Comparison of ENCODE assay signal across 1 cellular context in the genomic region with DNA sequence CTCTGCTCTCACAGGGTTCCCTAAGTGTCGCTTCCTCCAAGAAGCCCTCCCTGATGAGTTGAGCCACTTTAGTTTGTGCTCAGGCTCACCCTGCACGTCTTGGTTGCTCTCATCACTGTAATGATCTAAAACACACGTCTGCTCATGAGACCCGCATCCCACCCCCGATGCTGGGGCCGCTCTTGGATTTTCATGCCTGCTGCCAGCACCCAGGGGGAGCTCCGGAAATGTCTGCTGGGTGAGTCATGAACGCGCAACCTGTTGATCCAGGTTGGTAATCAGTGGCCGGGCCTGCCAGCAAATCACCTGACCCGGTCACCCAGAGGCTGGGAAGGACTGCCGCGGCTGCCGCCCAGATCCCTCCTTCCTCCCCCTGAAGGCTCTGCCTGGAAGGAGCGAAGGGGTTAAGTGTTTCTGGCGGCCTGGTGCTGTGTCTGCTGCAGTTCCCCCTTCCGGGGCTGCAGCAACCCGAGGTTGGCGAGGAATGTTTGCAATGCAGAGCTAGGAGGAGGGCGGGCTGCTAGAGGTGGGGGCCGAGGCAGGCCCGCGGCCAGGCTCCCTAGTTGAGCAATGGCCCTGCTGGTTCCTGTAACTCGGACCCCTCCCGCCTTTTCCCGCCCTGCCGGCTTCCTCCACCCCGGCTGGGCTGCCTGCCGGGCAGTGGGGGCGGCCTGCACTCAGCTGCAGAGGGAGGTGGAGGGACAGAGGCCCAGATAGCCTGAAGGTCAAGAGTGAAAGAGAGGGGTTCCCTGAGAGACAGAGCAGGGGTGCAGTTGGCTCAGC.
TF ChIP-seq lines count a peak whose summit lies in the region.

No MANE protein-coding gene starts in this region.

TF ChIP-seq in K562, 482 proteins besides CTCF, POLR2A, EP300 and RAD21 (continues in another document):
- 0 out of 2 replicates have a peak, but pooled peaks have one; percentile 53 for TF ChIP-seq AFF4 (CRISPR knock-in tag; IDR thresholded peaks at IDR 0.05)
- peak; percentile 99 for TF ChIP-seq ZFP36 (IDR thresholded peaks at IDR 0.05; ENCODE audit: low read depth, low read length, partially characterized antibody)
- TF ChIP-seq, protein P1, sequence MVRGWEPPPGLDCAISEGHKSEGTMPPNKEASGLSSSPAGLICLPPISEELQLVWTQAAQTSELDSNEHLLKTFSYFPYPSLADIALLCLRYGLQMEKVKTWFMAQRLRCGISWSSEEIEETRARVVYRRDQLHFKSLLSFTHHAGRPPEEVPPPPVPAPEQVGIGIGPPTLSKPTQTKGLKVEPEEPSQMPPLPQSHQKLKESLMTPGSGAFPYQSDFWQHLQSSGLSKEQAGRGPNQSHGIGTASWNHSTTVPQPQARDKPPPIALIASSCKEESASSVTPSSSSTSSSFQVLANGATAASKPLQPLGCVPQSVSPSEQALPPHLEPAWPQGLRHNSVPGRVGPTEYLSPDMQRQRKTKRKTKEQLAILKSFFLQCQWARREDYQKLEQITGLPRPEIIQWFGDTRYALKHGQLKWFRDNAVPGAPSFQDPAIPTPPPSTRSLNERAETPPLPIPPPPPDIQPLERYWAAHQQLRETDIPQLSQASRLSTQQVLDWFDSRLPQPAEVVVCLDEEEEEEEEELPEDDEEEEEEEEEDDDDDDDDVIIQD (CRISPR knock-in tag; IDR thresholded peaks at IDR 0.05), result no peak
- TF ChIP-seq UBTF (IDR thresholded peaks at IDR 0.05; ENCODE audit: borderline replicate concordance in 1 of 2, low read depth in 2 of 2, low read length in 2 of 2), result peak in 1 of 2 experiments; percentile 53; a peak in 1 of 4 replicates
- no peak for TF ChIP-seq HNRNPK (IDR thresholded peaks at IDR 0.05; ENCODE audit: low read depth, low read length, poor library complexity, severe bottlenecking)
- TF ChIP-seq ATF7 (IDR thresholded peaks at IDR 0.05), result 0 out of 2 replicates have a peak, but pooled peaks have one; percentile 34
- no peak for TF ChIP-seq BRCA1 (IDR thresholded peaks at IDR 0.05)
- no peak for TF ChIP-seq BRCA1 (CRISPR knock-in tag; IDR thresholded peaks at IDR 0.05)
- peak; percentile 58; the same call in 1 of the 2 replicates for TF ChIP-seq JUN (IDR thresholded peaks at IDR 0.05; ENCODE audit: borderline replicate concordance, low read depth, low read length)
- TF ChIP-seq JUN (CRISPR knock-in tag; IDR thresholded peaks at IDR 0.05; ENCODE audit: borderline replicate concordance), result no peak
- TF ChIP-seq TEAD2 (tag; IDR thresholded peaks at IDR 0.05), result 0 out of 2 replicates have a peak, but pooled peaks have one; percentile 54
- TF ChIP-seq ZNF253 (CRISPR knock-in tag; conservative IDR thresholded peaks at IDR 0.05), result no peak
- TF ChIP-seq PRMT5 (CRISPR knock-in tag; IDR thresholded peaks at IDR 0.05), result no peak
- TF ChIP-seq, protein P2, sequence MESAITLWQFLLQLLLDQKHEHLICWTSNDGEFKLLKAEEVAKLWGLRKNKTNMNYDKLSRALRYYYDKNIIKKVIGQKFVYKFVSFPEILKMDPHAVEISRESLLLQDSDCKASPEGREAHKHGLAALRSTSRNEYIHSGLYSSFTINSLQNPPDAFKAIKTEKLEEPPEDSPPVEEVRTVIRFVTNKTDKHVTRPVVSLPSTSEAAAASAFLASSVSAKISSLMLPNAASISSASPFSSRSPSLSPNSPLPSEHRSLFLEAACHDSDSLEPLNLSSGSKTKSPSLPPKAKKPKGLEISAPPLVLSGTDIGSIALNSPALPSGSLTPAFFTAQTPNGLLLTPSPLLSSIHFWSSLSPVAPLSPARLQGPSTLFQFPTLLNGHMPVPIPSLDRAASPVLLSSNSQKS (CRISPR knock-in tag; IDR thresholded peaks at IDR 0.05), result no peak
- peak; percentile 64; the same call in 1 of the 2 replicates for TF ChIP-seq L3MBTL2 (IDR thresholded peaks at IDR 0.05)
- peak; percentile 79 for TF ChIP-seq ZFX (CRISPR knock-in tag; IDR thresholded peaks at IDR 0.05)
- TF ChIP-seq C11orf30 (IDR thresholded peaks at IDR 0.05; ENCODE audit: low read depth), result no peak
- no peak for TF ChIP-seq ELF2 (CRISPR knock-in tag; IDR thresholded peaks at IDR 0.05)
- no peak for TF ChIP-seq SRSF3 (IDR thresholded peaks at IDR 0.05; ENCODE audit: insufficient read depth, low read length)
- no peak for TF ChIP-seq NEUROD1 (IDR thresholded peaks at IDR 0.05; ENCODE audit: borderline replicate concordance, low read depth, low read length, partially characterized antibody)
- TF ChIP-seq MXI1 (IDR thresholded peaks at IDR 0.05; ENCODE audit: low read depth, low read length), result no peak
- TF ChIP-seq GABPA (tag; conservative IDR thresholded peaks at IDR 0.05; ENCODE audit: low read depth), result peak; percentile 42; the same call in 1 of the 2 replicates
- TF ChIP-seq YY1 (IDR thresholded peaks at IDR 0.05; ENCODE audit: borderline replicate concordance in 1 of 3, control insufficient read depth in 1 of 3, extremely low read depth in 1 of 3, insufficient read depth in 3 of 3, insufficient read length in 1 of 3, insufficient replicate concordance in 2 of 3, low read depth in 1 of 3, low read length in 2 of 3), result peak in 1 of 3 experiments; percentile 17
- 0 out of 2 replicates have a peak, but pooled peaks have one; percentile 12 for TF ChIP-seq ZNF134 (CRISPR knock-in tag; conservative IDR thresholded peaks at IDR 0.05)
- TF ChIP-seq HDAC2 (IDR thresholded peaks at IDR 0.05), result peak; percentile 65
- TF ChIP-seq TEAD1 (CRISPR knock-in tag; IDR thresholded peaks at IDR 0.05), result peak; percentile 20 to 93; a peak in 2 of 4 replicates
- no peak for TF ChIP-seq ZNF431 (CRISPR knock-in tag; IDR thresholded peaks at IDR 0.05)
- peak in 1 of 2 experiments; percentile 41; a peak in 2 of 4 replicates for TF ChIP-seq RCOR1 (IDR thresholded peaks at IDR 0.05; ENCODE audit: borderline replicate concordance in 1 of 2, low read depth in 2 of 2, low read length in 2 of 2)
- TF ChIP-seq, protein P3, sequence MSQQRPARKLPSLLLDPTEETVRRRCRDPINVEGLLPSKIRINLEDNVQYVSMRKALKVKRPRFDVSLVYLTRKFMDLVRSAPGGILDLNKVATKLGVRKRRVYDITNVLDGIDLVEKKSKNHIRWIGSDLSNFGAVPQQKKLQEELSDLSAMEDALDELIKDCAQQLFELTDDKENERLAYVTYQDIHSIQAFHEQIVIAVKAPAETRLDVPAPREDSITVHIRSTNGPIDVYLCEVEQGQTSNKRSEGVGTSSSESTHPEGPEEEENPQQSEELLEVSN (IDR thresholded peaks at IDR 0.05; ENCODE audit: borderline replicate concordance in 1 of 2, extremely low read depth in 1 of 2, insufficient read depth in 1 of 2, insufficient read length in 1 of 2, low read depth in 1 of 2, low read length in 1 of 2, poor library complexity in 1 of 2, severe bottlenecking in 1 of 2), result peak; percentile 29 to 79
- peak; percentile 74 for TF ChIP-seq CTBP1 (IDR thresholded peaks at IDR 0.05; ENCODE audit: borderline replicate concordance)
- TF ChIP-seq, protein P4, sequence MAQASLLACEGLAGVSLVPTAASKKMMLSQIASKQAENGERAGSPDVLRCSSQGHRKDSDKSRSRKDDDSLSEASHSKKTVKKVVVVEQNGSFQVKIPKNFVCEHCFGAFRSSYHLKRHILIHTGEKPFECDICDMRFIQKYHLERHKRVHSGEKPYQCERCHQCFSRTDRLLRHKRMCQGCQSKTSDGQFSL (CRISPR knock-in tag; IDR thresholded peaks at IDR 0.05), result no peak; the same call in 1 of the 2 replicates
- TF ChIP-seq, protein P4 (tag; IDR thresholded peaks at IDR 0.05), result no peak
- TF ChIP-seq ZNF444 (CRISPR knock-in tag; IDR thresholded peaks at IDR 0.05), result no peak
- TF ChIP-seq MCM5 (IDR thresholded peaks at IDR 0.05; ENCODE audit: low read depth), result no peak
- no peak for TF ChIP-seq CHD1 (IDR thresholded peaks at IDR 0.05; ENCODE audit: low read length)
- TF ChIP-seq PTTG1 (tag; IDR thresholded peaks at IDR 0.05; ENCODE audit: low read depth), result no peak
- TF ChIP-seq, protein P5, sequence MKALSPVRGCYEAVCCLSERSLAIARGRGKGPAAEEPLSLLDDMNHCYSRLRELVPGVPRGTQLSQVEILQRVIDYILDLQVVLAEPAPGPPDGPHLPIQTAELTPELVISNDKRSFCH (CRISPR knock-in tag; IDR thresholded peaks at IDR 0.05), result no peak
- TF ChIP-seq, protein P5 (tag; IDR thresholded peaks at IDR 0.05), result peak; percentile 52; the same call in 1 of the 2 replicates
- TF ChIP-seq CBFB (CRISPR knock-in tag; IDR thresholded peaks at IDR 0.05), result no peak
- TF ChIP-seq, protein P6, sequence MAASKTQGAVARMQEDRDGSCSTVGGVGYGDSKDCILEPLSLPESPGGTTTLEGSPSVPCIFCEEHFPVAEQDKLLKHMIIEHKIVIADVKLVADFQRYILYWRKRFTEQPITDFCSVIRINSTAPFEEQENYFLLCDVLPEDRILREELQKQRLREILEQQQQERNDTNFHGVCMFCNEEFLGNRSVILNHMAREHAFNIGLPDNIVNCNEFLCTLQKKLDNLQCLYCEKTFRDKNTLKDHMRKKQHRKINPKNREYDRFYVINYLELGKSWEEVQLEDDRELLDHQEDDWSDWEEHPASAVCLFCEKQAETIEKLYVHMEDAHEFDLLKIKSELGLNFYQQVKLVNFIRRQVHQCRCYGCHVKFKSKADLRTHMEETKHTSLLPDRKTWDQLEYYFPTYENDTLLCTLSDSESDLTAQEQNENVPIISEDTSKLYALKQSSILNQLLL (CRISPR knock-in tag; IDR thresholded peaks at IDR 0.05; ENCODE audit: borderline replicate concordance), result no peak
- peak; percentile 56 for TF ChIP-seq BHLHE40 (IDR thresholded peaks at IDR 0.05; ENCODE audit: low read length)
- TF ChIP-seq RBM25 (IDR thresholded peaks at IDR 0.05; ENCODE audit: low read depth, low read length, severe bottlenecking), result peak; percentile 38
